Comparison of ENCODE assay signal across 8 cellular contexts in genomic region chr20:44028868-44029847, GRCh38.
DNase-seq lines count a peak whose midpoint lies in the region; ATAC-seq, FAIRE-seq and TF ChIP-seq lines count a peak whose summit lies in the region.
"Had no signal": no experiment of that assay in that cellular context is flagged by ENCODE, and none has a peak within 500 bp of the region (broad histone marks: within the 10 kb centered on the region; RNA-seq: fewer than 3 reads in every experiment).

No MANE protein-coding gene starts in this region.

- peaks cover 60% of the 10 kb centered on the region for H3K4me1 Mint-ChIP-seq in T-helper 2 cell treated with Interferon-gamma antibody and Interleukin-4, amounts not matched to agents 5 μg/mL and 100 μg/mL, for 36 hours (ENCODE audit: low read depth)
- H3K4me1 Mint-ChIP-seq in neural crest cell: no peaks in the 10 kb centered on the region

- peak; percentile 41 for DNase-seq in T-helper 2 cell treated with Interferon-gamma antibody and Interleukin-4, amounts not matched to agents 5 μg/mL and 100 μg/mL, for 36 hours (ENCODE audit: low spot score)
- no peak for DNase-seq in neural crest cell (ENCODE audit: low read depth, low spot score)
- DNase-seq in NCI-H345 treated with DMSO at 0.1 percent for 48 hours (lab: John Stamatoyannopoulos, UW; ENCODE audit: unreplicated experiment): no peak
- no peak for DNase-seq in dedifferentiated amniotic fluid mesenchymal stem cell (ENCODE audit: extremely low spot score)
- DNase-seq in frontal cortex (ENCODE audit: low spot score in 2 of 2): no peak
- DNase-seq: NCI-H510A had no signal

- no peak for TF ChIP-seq CTCF in neural crest cell (conservative IDR thresholded peaks at IDR 0.05)

- H3K9me3 Mint-ChIP-seq in T-helper 2 cell treated with Interferon-gamma antibody and Interleukin-4, amounts not matched to agents 5 μg/mL and 100 μg/mL, for 36 hours: peaks cover 9% of the 10 kb centered on the region
- H3K9me3 Mint-ChIP-seq in neural crest cell: no peaks in the 10 kb centered on the region

- peak overlapping the region; percentile 77 for H3K27ac Mint-ChIP-seq in T-helper 2 cell treated with Interferon-gamma antibody and Interleukin-4, amounts not matched to agents 5 μg/mL and 100 μg/mL, for 36 hours
- peak overlapping the region; percentile 35 for H3K27ac Mint-ChIP-seq in neural crest cell (ENCODE audit: unreplicated experiment)

- FAIRE-seq in frontal cortex (lab: Jason Lieb, UNC): no peak

- ATAC-seq in GM18858 (IDR thresholded peaks at IDR 0.05; ENCODE audit: unreplicated experiment) (peak; percentile 83), GM21786 (IDR thresholded peaks at IDR 0.05; ENCODE audit: unreplicated experiment) (peak; percentile 78)

- H3K4me3 Mint-ChIP-seq in T-helper 2 cell treated with Interferon-gamma antibody and Interleukin-4, amounts not matched to agents 5 μg/mL and 100 μg/mL, for 36 hours: peak overlapping the region; percentile 76
- H3K4me3 Mint-ChIP-seq in neural crest cell: no peak overlapping the region

- H3K27me3 Mint-ChIP-seq in T-helper 2 cell treated with Interferon-gamma antibody and Interleukin-4, amounts not matched to agents 5 μg/mL and 100 μg/mL, for 36 hours (ENCODE audit: low read depth): peaks cover 64% of the 10 kb centered on the region
- H3K27me3 Mint-ChIP-seq in neural crest cell (ENCODE audit: low read depth): peaks cover 5% of the 10 kb centered on the region

- H3K36me3 Mint-ChIP-seq in T-helper 2 cell treated with Interferon-gamma antibody and Interleukin-4, amounts not matched to agents 5 μg/mL and 100 μg/mL, for 36 hours (ENCODE audit: low read depth): peaks cover 17% of the 10 kb centered on the region
- no peaks in the 10 kb centered on the region for H3K36me3 Mint-ChIP-seq in neural crest cell (ENCODE audit: low read depth)
